19 cellular contexts compared by ENCODE assay signal in genomic region chr14:84273181-84273580, GRCh38.
DNase-seq lines count a peak whose midpoint lies in the region; ATAC-seq and TF ChIP-seq lines count a peak whose summit lies in the region.
"Had no signal": no experiment of that assay in that cellular context is flagged by ENCODE, and none has a peak within 500 bp of the region (broad histone marks: within the 10 kb centered on the region; RNA-seq: fewer than 3 reads in every experiment).

No MANE protein-coding gene starts in this region.

- H3K27ac ChIP-seq in A673 (ENCODE audit: low read depth, low read length, poor library complexity, severe bottlenecking), result peak overlapping the region; percentile 52
- H3K27ac ChIP-seq: BLaER1 had no signal

- H3K9me3 ChIP-seq in A673 (ENCODE audit: low read depth, low read length, poor library complexity, severe bottlenecking), result no peaks in the 10 kb centered on the region
- H3K9me3 ChIP-seq: BLaER1 had no signal

- H3K4me3 ChIP-seq in A673 (ENCODE audit: low read depth, low read length, poor library complexity, severe bottlenecking), result no peak overlapping the region
- H3K4me3 ChIP-seq: BLaER1, GM12878 had no signal

- BruUV-seq in A673 (replicated peaks; lab: Mats Ljungman, UMichigan), result no TSS peak

- DNase-seq in A673 (ENCODE audit: low spot score), result peak; percentile 69
- DNase-seq in NCI-H524 (lab: John Stamatoyannopoulos, UW), result peak; percentile 64 to 84
- peak; percentile 44 for DNase-seq in dermis blood vessel endothelial cell
- peak; percentile 3 to 74 for DNase-seq in lung microvascular endothelial cell (ENCODE audit: low read depth in 2 of 2)
- DNase-seq in T-helper 1 cell, result no peak
- no peak for DNase-seq in Ammon's horn (ENCODE audit: low spot score)
- DNase-seq: CD4-positive, alpha-beta memory T cell; DMS53; EL; GOT3; KG1; NCI-H1417; NCI-H187; NCI-H2107; SHP77 treated with DMSO at 0.1 percent for 48 hours had no signal

- H3K4me1 ChIP-seq in A673 (ENCODE audit: insufficient read depth, low read length, poor library complexity, severe bottlenecking), result peaks cover 21% of the 10 kb centered on the region
- H3K4me1 ChIP-seq: BLaER1 had no signal

- no peak for TF ChIP-seq CTCF in A673 (conservative IDR thresholded peaks at IDR 0.05; ENCODE audit: low read depth, low read length)

- intact Hi-C loops in A673 (cut with micrococcal nuclease; ENCODE audit: unreplicated experiment), result no loop called here

- CTCF ChIA-PET in A673 (lab: Charles Lee), result no interaction called here

- POLR2A ChIA-PET in A673 (lab: Charles Lee; ENCODE audit: low non-redundant PET), result no interaction called here

- H3K27me3 ChIP-seq in A673 (replicated peaks; ENCODE audit: insufficient read depth, low read depth, low read length, poor library complexity), result no peaks in the 10 kb centered on the region
- H3K27me3 ChIP-seq: BLaER1 had no signal

- ATAC-seq in HG02798 (IDR thresholded peaks at IDR 0.05; ENCODE audit: poor library complexity, unreplicated experiment), result no peak
- ATAC-seq in GM18502 (IDR thresholded peaks at IDR 0.05; ENCODE audit: poor library complexity, unreplicated experiment), result no peak
- ATAC-seq: GM12878 had no signal

- no peaks in the 10 kb centered on the region for H3K36me3 ChIP-seq in A673 (ENCODE audit: insufficient read depth, low read length, poor library complexity, severe bottlenecking)
- H3K36me3 ChIP-seq: BLaER1 had no signal

Comparison
In these comparisons a context has a peak if more than half of its experiments do, and no peak if none do; other contexts are left out.
1. DNase-seq: peak in A673 (single experiment), NCI-H524 (2 of 2), dermis blood vessel endothelial cell (single experiment) and lung microvascular endothelial cell (2 of 2); none in T-helper 1 cell (0 of 5) and Ammon's horn (single experiment).